1 cellular context compared by ENCODE assay signal in genomic region chr1:8903908-8904650, GRCh38.
TF ChIP-seq lines count a peak whose summit lies in the region.

No MANE protein-coding gene starts in this region.

TF ChIP-seq in HEK293T, 16 proteins besides CTCF, POLR2A, EP300 and RAD21:
- TF ChIP-seq PKNOX1 (IDR thresholded peaks at IDR 0.05) (no peak), FOXM1 (IDR thresholded peaks at IDR 0.05; ENCODE audit: borderline replicate concordance) (no peak), TARDBP (IDR thresholded peaks at IDR 0.05) (no peak), HDGF (IDR thresholded peaks at IDR 0.05; ENCODE audit: borderline replicate concordance) (no peak)
